ENCODE assay signal across 1 cellular context in genomic region chr19:18232540-18233223, GRCh38.
TF ChIP-seq lines count a peak whose summit lies in the region.

No MANE protein-coding gene starts in this region.

TF ChIP-seq in GM12878, 131 proteins besides CTCF, POLR2A, EP300 and RAD21:
- peak; percentile 33; the same call in 1 of the 2 replicates for TF ChIP-seq RUNX3 (IDR thresholded peaks at IDR 0.05; ENCODE audit: low read length)
- TF ChIP-seq CBX3 (IDR thresholded peaks at IDR 0.05; ENCODE audit: borderline replicate concordance, low read depth), result no peak
- peak in 1 of 2 experiments; percentile 46; a peak in 2 of 4 replicates for TF ChIP-seq BHLHE40 (IDR thresholded peaks at IDR 0.05; ENCODE audit: borderline replicate concordance in 1 of 2, low read depth in 2 of 2, low read length in 1 of 2)
